ENCODE assay signal across 1 cellular context in genomic region chr10:120436431-120437142, GRCh38.
TF ChIP-seq lines count a peak whose summit lies in the region.

No MANE protein-coding gene starts in this region.

TF ChIP-seq in WTC11, 78 proteins besides CTCF, POLR2A, EP300 and RAD21 (continued from another document):
- no peak for TF ChIP-seq ATF2 (CRISPR knock-in tag; IDR thresholded peaks at IDR 0.05; ENCODE audit: borderline replicate concordance, low read depth)
- TF ChIP-seq NFYB (CRISPR knock-in tag; conservative IDR thresholded peaks at IDR 0.05; ENCODE audit: low read depth): 0 out of 2 replicates have a peak, but pooled peaks have one; percentile 27
- TF ChIP-seq, protein P1, sequence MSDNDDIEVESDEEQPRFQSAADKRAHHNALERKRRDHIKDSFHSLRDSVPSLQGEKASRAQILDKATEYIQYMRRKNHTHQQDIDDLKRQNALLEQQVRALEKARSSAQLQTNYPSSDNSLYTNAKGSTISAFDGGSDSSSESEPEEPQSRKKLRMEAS (CRISPR knock-in tag; IDR thresholded peaks at IDR 0.05): no peak
- no peak for TF ChIP-seq CREM (CRISPR knock-in tag; IDR thresholded peaks at IDR 0.05)
TF ChIP-seq in WTC11: peak in this region for 3.
